ENCODE assay signal across 23 cellular contexts in the genomic region with DNA sequence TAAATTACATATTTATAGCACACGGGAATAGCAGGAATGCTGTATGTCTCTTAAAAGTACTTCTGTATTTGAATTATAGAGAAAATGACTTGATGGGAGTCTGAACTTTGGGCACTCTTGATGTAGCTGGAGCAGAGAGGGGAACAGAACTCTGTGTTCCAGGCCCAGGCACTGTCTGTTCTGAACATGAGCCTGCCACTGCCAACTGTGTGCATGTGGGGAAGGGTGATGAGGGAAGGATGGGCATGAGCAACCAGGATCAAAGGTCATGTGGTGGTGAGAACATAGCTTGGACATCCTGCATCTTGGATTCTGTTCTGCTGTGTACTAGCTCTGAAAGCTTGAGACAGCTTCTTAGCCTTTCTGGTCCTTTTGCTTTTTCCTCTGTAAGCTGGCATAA.
"Had no signal": no experiment of that assay in that cellular context is flagged by ENCODE, and none has a peak within 500 bp of the region (broad histone marks: within the 10 kb centered on the region; RNA-seq: fewer than 3 reads in every experiment).

No MANE protein-coding gene starts in this region.

- H3K4me1 Mint-ChIP-seq: activated CD4-positive, alpha-beta memory T cell treated with anti-CD3 and anti-CD28 coated beads, Interleukin-2, amount 10 ng/mL, durations not matched to agents 7 days and 5 days; activated T-helper 17 cell treated with anti-CD3 and anti-CD28 coated beads, Interleukin-2, amount 50 U/mL, for 72 hours; T-cell had no signal

- ATAC-seq: activated T-helper 17 cell treated with anti-CD3 and anti-CD28 coated beads, Interleukin-2, amount 50 U/mL, for 72 hours; T-cell had no signal

- DNase-seq: activated CD4-positive, alpha-beta memory T cell treated with anti-CD3 and anti-CD28 coated beads, Interleukin-2, amount 10 ng/mL, durations not matched to agents 7 days and 5 days; activated CD4-positive, alpha-beta T cell treated with anti-CD3 and anti-CD28 coated beads, Interleukin-2, amount 50 U/mL, for 1 hour; activated CD4-positive, CD25-positive, alpha-beta regulatory T cell; activated gamma-delta T cell; activated naive CD4-positive, alpha-beta T cell treated with anti-CD3 and anti-CD28 coated beads for 36 hours; activated T-cell treated with anti-CD3 and anti-CD28 coated beads for 4 hours; activated T-cell treated with anti-CD3 and anti-CD28 coated beads, Interleukin-2, amount 50 U/mL, for 48 hours; brain microvascular endothelial cell; NCI-H1105 treated with DMSO at 0.1 percent for 48 hours; NCI-H1436 treated with DMSO at 0.1 percent for 48 hours; NCI-H187 treated with DMSO at 0.1 percent for 48 hours; NCI-H2107; NCI-H2171 treated with DMSO at 0.1 percent for 48 hours; NCI-H226; NCI-H510A; NCI-H526 treated with DMSO at 0.1 percent for 48 hours; SIG-M5; T-cell had no signal

- H3K36me3 ChIP-seq: brain microvascular endothelial cell, cardiac muscle cell had no signal

- H3K4me3 Mint-ChIP-seq: activated CD4-positive, alpha-beta memory T cell treated with anti-CD3 and anti-CD28 coated beads, Interleukin-2, amount 10 ng/mL, durations not matched to agents 7 days and 5 days; activated naive CD4-positive, alpha-beta T cell treated with anti-CD3 and anti-CD28 coated beads for 36 hours; activated naive CD8-positive, alpha-beta T cell; activated T-helper 17 cell treated with anti-CD3 and anti-CD28 coated beads, Interleukin-2, amount 50 U/mL, for 72 hours; T-cell had no signal

- H3K27ac ChIP-seq: brain microvascular endothelial cell, cardiac muscle cell, KMS-11, VCaP had no signal

- H3K4me3 ChIP-seq: cardiac muscle cell had no signal

- H3K27me3 ChIP-seq: brain microvascular endothelial cell, cardiac muscle cell had no signal

- H3K9me3 Mint-ChIP-seq: activated T-helper 17 cell treated with anti-CD3 and anti-CD28 coated beads, Interleukin-2, amount 50 U/mL, for 72 hours; T-cell had no signal

- H3K27me3 Mint-ChIP-seq: activated CD4-positive, alpha-beta memory T cell treated with anti-CD3 and anti-CD28 coated beads, Interleukin-2, amount 10 ng/mL, durations not matched to agents 7 days and 5 days; activated naive CD8-positive, alpha-beta T cell; activated T-helper 17 cell treated with anti-CD3 and anti-CD28 coated beads, Interleukin-2, amount 50 U/mL, for 72 hours; T-cell had no signal

- H3K27ac Mint-ChIP-seq: activated CD4-positive, alpha-beta memory T cell treated with anti-CD3 and anti-CD28 coated beads, Interleukin-2, amount 10 ng/mL, durations not matched to agents 7 days and 5 days; activated naive CD4-positive, alpha-beta T cell treated with anti-CD3 and anti-CD28 coated beads for 36 hours; activated naive CD8-positive, alpha-beta T cell; activated T-helper 17 cell treated with anti-CD3 and anti-CD28 coated beads, Interleukin-2, amount 50 U/mL, for 72 hours; T-cell had no signal

- H3K36me3 Mint-ChIP-seq: activated naive CD8-positive, alpha-beta T cell; T-cell had no signal
